ENCODE assay signal across 8 cellular contexts in genomic region chr9:136865768-136866103, GRCh38. TPM values are rescaled to one million over a fixed set of nuclear protein-coding genes. Genes with fewer than 3 reads are reported as not detected.
DNase-seq lines count a peak whose midpoint lies in the region; ATAC-seq lines count a peak whose summit lies in the region.

No MANE protein-coding gene starts in this region.

- peak overlapping the region; percentile 82 to 97 (median 90) for H3K4me3 ChIP-seq in skin epidermis

- CTCF ChIA-PET in activated CD4-positive, alpha-beta memory T cell treated with anti-CD3 and anti-CD28 coated beads for 36 hours (lab: Charles Lee), result interaction anchor here (3.1 kb wide), 1 partner anchor 23 kb away, joined by 10 read pairs; the partner anchor contains the start of gene AJM1

- intact Hi-C loops in activated CD4-positive, alpha-beta memory T cell treated with anti-CD3 and anti-CD28 coated beads for 36 hours (cut with micrococcal nuclease), result loop anchor here (1.0 kb wide), 2 partner anchors 17 to 21 kb away; partner anchors contain the start of gene TRAF2
- intact Hi-C loops in left ventricle myocardium superior (cut with micrococcal nuclease), result no loop called here

- no peaks in the 10 kb centered on the region for H3K27me3 Mint-ChIP-seq in activated CD4-positive, alpha-beta memory T cell treated with anti-CD3 and anti-CD28 coated beads for 36 hours

- H3K9me3 Mint-ChIP-seq in activated CD4-positive, alpha-beta memory T cell treated with anti-CD3 and anti-CD28 coated beads for 36 hours, result no peaks in the 10 kb centered on the region

- H3K4me1 Mint-ChIP-seq in activated CD4-positive, alpha-beta memory T cell treated with anti-CD3 and anti-CD28 coated beads for 36 hours (ENCODE audit: low read depth), result peaks cover 18% of the 10 kb centered on the region

- peak overlapping the region; percentile 60 to 99 (median 96) for H3K27ac ChIP-seq in skin epidermis

- H3K27ac Mint-ChIP-seq in activated CD4-positive, alpha-beta memory T cell treated with anti-CD3 and anti-CD28 coated beads for 36 hours, result peak overlapping the region; percentile 67

- peaks cover 8% of the 10 kb centered on the region for H3K36me3 Mint-ChIP-seq in activated CD4-positive, alpha-beta memory T cell treated with anti-CD3 and anti-CD28 coated beads for 36 hours

- DNase-seq in activated CD4-positive, alpha-beta memory T cell treated with anti-CD3 and anti-CD28 coated beads for 36 hours, result no peak
- DNase-seq in left ventricle myocardium superior (peak; percentile 48), NCI-H748 (lab: John Stamatoyannopoulos, UW; ENCODE audit: unreplicated experiment) (no peak), mucosa of gallbladder (ENCODE audit: low spot score) (no peak), C1 segment of cervical spinal cord (lab: John Stamatoyannopoulos, UW) (no peak), MV-4-11 (lab: John Stamatoyannopoulos, UW) (no peak)

- ATAC-seq in GM19043 (IDR thresholded peaks at IDR 0.05; ENCODE audit: low read depth, unreplicated experiment), result peak; percentile 16
- ATAC-seq in left ventricle myocardium superior, result peak; percentile 31

- H3K4me3 Mint-ChIP-seq in activated CD4-positive, alpha-beta memory T cell treated with anti-CD3 and anti-CD28 coated beads for 36 hours, result peak overlapping the region; percentile 87

- POLR2A ChIA-PET in activated CD4-positive, alpha-beta memory T cell treated with anti-CD3 and anti-CD28 coated beads for 36 hours (lab: Charles Lee), result interaction anchor here (0.7 to 1.0 kb wide), 3 partner anchors 9 to 36 kb away, joined by 3 to 6 read pairs (median 5); no protein-coding TSS in a partner anchor

RNA-seq across cellular contexts. Expression of gene EDF1, which starts 0.4 kb away (rescaled TPM):
- total RNA-seq in activated CD4-positive, alpha-beta memory T cell treated with anti-CD3 and anti-CD28 coated beads for 36 hours, result 100 to 1,000 TPM; 302 to 311 TPM
- total RNA-seq in left ventricle myocardium superior, result 354 TPM
- 342 TPM for total RNA-seq in mucosa of gallbladder

RNA-seq across cellular contexts. Expression of gene MAMDC4, which starts 13.6 kb away (rescaled TPM):
- 10 to 100 TPM; 13.0 to 14.3 TPM for total RNA-seq in activated CD4-positive, alpha-beta memory T cell treated with anti-CD3 and anti-CD28 coated beads for 36 hours
- 12.9 TPM for total RNA-seq in left ventricle myocardium superior
- 38.6 TPM for total RNA-seq in mucosa of gallbladder

RNA-seq across cellular contexts. Expression of gene PHPT1, which starts 16.5 kb away (rescaled TPM):
- 10 to 100 TPM; 92.2 to 95.5 TPM for total RNA-seq in activated CD4-positive, alpha-beta memory T cell treated with anti-CD3 and anti-CD28 coated beads for 36 hours
- total RNA-seq in left ventricle myocardium superior (357 TPM), mucosa of gallbladder (150 TPM)

RNA-seq across cellular contexts. Expression of gene TRAF2, which starts 20.6 kb away (rescaled TPM):
- total RNA-seq in activated CD4-positive, alpha-beta memory T cell treated with anti-CD3 and anti-CD28 coated beads for 36 hours, result 10 to 100 TPM; 40.0 to 41.4 TPM
- total RNA-seq in left ventricle myocardium superior (11.4 TPM), mucosa of gallbladder (19.6 TPM)

RNA-seq across cellular contexts. Expression of gene AJM1, which starts 23.5 kb away (rescaled TPM):
- 1 to 10 TPM; 3.8 to 4.2 TPM for total RNA-seq in activated CD4-positive, alpha-beta memory T cell treated with anti-CD3 and anti-CD28 coated beads for 36 hours
- total RNA-seq in left ventricle myocardium superior (9.1 TPM), mucosa of gallbladder (19.4 TPM)
